In genomic region chr2:241035142-241035817, GRCh38 we compare ENCODE assay signal across 11 cellular contexts. TPM values are rescaled to one million over a fixed set of nuclear protein-coding genes. Genes with fewer than 3 reads are reported as not detected.
DNase-seq lines count a peak whose midpoint lies in the region; FAIRE-seq and TF ChIP-seq lines count a peak whose summit lies in the region.
"Had no signal": no experiment of that assay in that cellular context is flagged by ENCODE, and none has a peak within 500 bp of the region (broad histone marks: within the 10 kb centered on the region; RNA-seq: fewer than 3 reads in every experiment).

No MANE protein-coding gene starts in this region.

- H3K4me3 Mint-ChIP-seq in H9 (no peak overlapping the region; a peak in 1 of 5 replicates), immature natural killer cell (peak overlapping the region in 4 of 5 donors; percentile 21 to 51 (median 28))

- H2BK15ac ChIP-seq in H9 (ENCODE audit: low read depth, low read length): no peak overlapping the region

- H3K4me2 ChIP-seq in BLaER1 treated with 17β-estradiol and CSF1 and Interleukin-3, amounts not matched to agents 10 nM and 100 nM: peak overlapping the region in 7 of 11 experiments; percentile 17 to 62 (median 46); a peak in 11 of 22 replicates
- no peak overlapping the region for H3K4me2 ChIP-seq in H9 (ENCODE audit: insufficient read depth, insufficient read length, low read length)
- no peak overlapping the region for H3K4me2 ChIP-seq in mammary epithelial cell (ENCODE audit: insufficient read depth, low read depth, low read length)

- H3K36me3 Mint-ChIP-seq in H9 (ENCODE audit: insufficient read depth in 1 of 3, low read depth in 3 of 3) (no peaks in the 10 kb centered on the region; a peak in 1 of 7 replicates), immature natural killer cell (no peaks in the 10 kb centered on the region)

- H2BK120ac ChIP-seq in H9 (ENCODE audit: low read depth, low read length, poor library complexity, severe bottlenecking): no peak overlapping the region

- no peak for FAIRE-seq in urothelium cell line (lab: Jason Lieb, UNC)

- H3K18ac ChIP-seq in H9 (ENCODE audit: insufficient read length, low read depth, low read length): no peak overlapping the region

- H3K27me3 ChIP-seq in BLaER1 treated with 17β-estradiol and CSF1 and Interleukin-3, amounts not matched to agents 10 nM and 100 nM: peaks cover 17 to 35% (median 24%) of the 10 kb centered on the region in 11 experiments
- H3K27me3 ChIP-seq in H9 (ENCODE audit: insufficient read depth, low read length) (no peaks in the 10 kb centered on the region; the same call in 1 of the 2 replicates), mammary epithelial cell (ENCODE audit: insufficient read depth, low read length) (peaks cover 9% of the 10 kb centered on the region)

- DNase-seq in H9: peak; percentile 63
- DNase-seq in activated T-cell treated with anti-CD3 and anti-CD28 coated beads, Interleukin-2, amount 50 U/mL, for 1 hour: peak; percentile 81
- no peak for DNase-seq in immature natural killer cell
- DNase-seq in KBM-7: no peak
- DNase-seq in mammary epithelial cell: no peak
- DNase-seq in urothelium cell line (ENCODE audit: low spot score): no peak
- no peak for DNase-seq in AG08396 (ENCODE audit: low spot score)
- DNase-seq: COR-L47; NCI-H1092 treated with DMSO at 0.1 percent for 48 hours; stimulated activated CD4-positive, alpha-beta T cell treated with anti-CD3 and anti-CD28 coated beads, Interleukin-15, amount 100 ng/mL, for 24 hours had no signal

- dilution Hi-C loops in mammary epithelial cell (cut with HindIII; ENCODE audit: low sequenced_read_pairs): no loop called here

- H2BK5ac ChIP-seq in H9 (ENCODE audit: insufficient read length, low read length): no peak overlapping the region

- no peaks in the 10 kb centered on the region for H3K36me3 ChIP-seq in BLaER1 treated with 17β-estradiol and CSF1 and Interleukin-3, amounts not matched to agents 10 nM and 100 nM
- H3K36me3 ChIP-seq in mammary epithelial cell (ENCODE audit: insufficient read depth, low read length): no peaks in the 10 kb centered on the region

- H2AFZ ChIP-seq in H9 (ENCODE audit: low read length): no peak overlapping the region
- H2AFZ ChIP-seq in mammary epithelial cell (ENCODE audit: low read depth, low read length): no peak overlapping the region

- in situ Hi-C loops in KBM-7 (cut with MboI; ENCODE audit: low pct_unique_long_range_greater_than_20kb, low sequenced_read_pairs): no loop called here
- in situ Hi-C loops in mammary epithelial cell (cut with MboI; ENCODE audit: low sequenced_read_pairs in 2 of 2): no loop called here

- H4K91ac ChIP-seq in H9 (ENCODE audit: insufficient read length, low read depth, low read length): no peak overlapping the region

- H3K56ac ChIP-seq in H9 (ENCODE audit: insufficient read length, low read depth, low read length): no peak overlapping the region

- intact Hi-C loops in mammary epithelial cell (cut with micrococcal nuclease): no loop called here

- no peaks in the 10 kb centered on the region for H3K79me1 ChIP-seq in H9 (ENCODE audit: insufficient read depth, low read depth, low read length, poor library complexity, severe bottlenecking)

- H3K4me1 ChIP-seq in BLaER1 treated with 17β-estradiol and CSF1 and Interleukin-3, amounts not matched to agents 10 nM and 100 nM: peaks cover 17 to 68% (median 43%) of the 10 kb centered on the region in 10 experiments
- no peaks in the 10 kb centered on the region for H3K4me1 ChIP-seq in H9 (ENCODE audit: insufficient read depth, low read length)
- peaks cover 9% of the 10 kb centered on the region for H3K4me1 ChIP-seq in mammary epithelial cell (ENCODE audit: insufficient read depth, low read length)

- H3K9me3 ChIP-seq in BLaER1 treated with 17β-estradiol and CSF1 and Interleukin-3, amounts not matched to agents 10 nM and 100 nM (replicated peaks in 1 of 11): no peaks in the 10 kb centered on the region
- H3K9me3 ChIP-seq in H9 (ENCODE audit: control insufficient read depth, low read depth, low read length) (no peaks in the 10 kb centered on the region), mammary epithelial cell (replicated peaks; ENCODE audit: insufficient read depth, low read length) (no peaks in the 10 kb centered on the region)

- BruUV-seq in mammary epithelial cell (replicated peaks; lab: Mats Ljungman, UMichigan): no TSS peak

- TF ChIP-seq CTCF in H9 (conservative IDR thresholded peaks at IDR 0.05) (no peak), mammary epithelial cell (conservative IDR thresholded peaks at IDR 0.05 in 1 of 2, IDR thresholded peaks at IDR 0.05 in 1 of 2; ENCODE audit: extremely low read depth in 1 of 2, insufficient read depth in 1 of 2, low read depth in 1 of 2, low read length in 2 of 2) (no peak)

- no peak overlapping the region for H3K4ac ChIP-seq in H9 (ENCODE audit: low read depth, low read length)

- WGBS in H9 (ENCODE audit: extremely low coverage, insufficient read length, low lambda C conversion rate): no CpG with 5 or more reads among the region's 31 CpGs
- 73% methylated on average over 3 of the region's 31 CpGs for WGBS in mammary epithelial cell (ENCODE audit: low coverage, missing lambda C conversion rate)

- H3K79me2 ChIP-seq in H9 (ENCODE audit: insufficient read depth, low read length) (no peaks in the 10 kb centered on the region), mammary epithelial cell (ENCODE audit: insufficient read depth, low read length) (no peaks in the 10 kb centered on the region)

- no peak overlapping the region for H3K9ac ChIP-seq in BLaER1 treated with 17β-estradiol and CSF1 and Interleukin-3, amounts not matched to agents 10 nM and 100 nM
- H3K9ac ChIP-seq in H9 (ENCODE audit: extremely low read depth, insufficient read length, low read length) (no peak overlapping the region), mammary epithelial cell (ENCODE audit: insufficient read depth, low read length) (no peak overlapping the region)

- no peak overlapping the region for H3K4me3 ChIP-seq in BLaER1 treated with 17β-estradiol and CSF1 and Interleukin-3, amounts not matched to agents 10 nM and 100 nM
- no peak overlapping the region for H3K4me3 ChIP-seq in mammary epithelial cell (replicated peaks in 1 of 3; ENCODE audit: insufficient read depth in 1 of 3, low read depth in 2 of 3, low read length in 3 of 3)

- no peak overlapping the region for H3K27ac Mint-ChIP-seq in H9
- H3K27ac Mint-ChIP-seq in immature natural killer cell: no peak overlapping the region

- no peak overlapping the region for H3K14ac ChIP-seq in H9 (ENCODE audit: insufficient read depth, low read length)

- H3K4me1 Mint-ChIP-seq in H9: peaks cover 0 to 6% of the 10 kb centered on the region in 2 experiments; a peak in 2 of 4 replicates
- H3K4me1 Mint-ChIP-seq in immature natural killer cell: peaks cover 0 to 9% of the 10 kb centered on the region in 2 donors

- no peak overlapping the region for H3K23ac ChIP-seq in H9 (ENCODE audit: insufficient read length, low read depth, low read length)

- H4K8ac ChIP-seq in H9 (replicated peaks; ENCODE audit: insufficient read length, low read depth, low read length): no peak overlapping the region

- no peak overlapping the region for H2BK20ac ChIP-seq in H9 (ENCODE audit: low read depth, low read length, poor library complexity, severe bottlenecking)

- H3K9me3 Mint-ChIP-seq in H9: no peaks in the 10 kb centered on the region; a peak in 1 of 5 replicates
- no peaks in the 10 kb centered on the region for H3K9me3 Mint-ChIP-seq in immature natural killer cell

- CTCF ChIA-PET in mammary epithelial cell (lab: Charles Lee; ENCODE audit: low non-redundant PET): no interaction called here

- no peak overlapping the region for H2AK5ac ChIP-seq in H9 (ENCODE audit: insufficient read length, low read length)

- no peak overlapping the region for H4K5ac ChIP-seq in H9 (ENCODE audit: insufficient read length, low read depth, low read length)

- no peak overlapping the region for H2BK12ac ChIP-seq in H9 (ENCODE audit: insufficient read length, low read depth, low read length)

- H3T11ph ChIP-seq in H9 (ENCODE audit: low read length): no peak overlapping the region

- H3K23me2 ChIP-seq in H9 (ENCODE audit: insufficient read length, low read depth, low read length, poor library complexity, severe bottlenecking): peaks cover 8% of the 10 kb centered on the region

- peaks cover 0 to 22% (median 0%) of the 10 kb centered on the region in 11 experiments; a peak in 5 of 22 replicates for H4K20me1 ChIP-seq in BLaER1 treated with 17β-estradiol and CSF1 and Interleukin-3, amounts not matched to agents 10 nM and 100 nM
- no peaks in the 10 kb centered on the region for H4K20me1 ChIP-seq in H9 (ENCODE audit: control insufficient read depth, insufficient read depth, insufficient read length)
- H4K20me1 ChIP-seq in mammary epithelial cell (ENCODE audit: insufficient read depth, low read length): no peaks in the 10 kb centered on the region

- H3K27me3 Mint-ChIP-seq in H9 (ENCODE audit: low read depth): peaks cover 49% of the 10 kb centered on the region
- H3K27me3 Mint-ChIP-seq in immature natural killer cell (ENCODE audit: low read depth in 3 of 3): peaks cover 0 to 2% (median 1%) of the 10 kb centered on the region in 3 donors

- no peak overlapping the region for H3K27ac ChIP-seq in BLaER1 treated with 17β-estradiol and CSF1 and Interleukin-3, amounts not matched to agents 10 nM and 100 nM
- no peak overlapping the region for H3K27ac ChIP-seq in H9 (ENCODE audit: insufficient read length, low read depth, low read length)
- H3K27ac ChIP-seq in mammary epithelial cell (ENCODE audit: insufficient read depth, low read depth, low read length): no peak overlapping the region

RNA-seq across cellular contexts. Expression of gene SNED1, which starts 36.9 kb away (rescaled TPM):
- 1.8 and 2.5 TPM in 2 replicates for total RNA-seq in H9 (2021)
- polyA plus RNA-seq in immature natural killer cell: under 1 TPM in 2 of 3 donors, not detected in 1; 0.24 to 0.56 TPM
- 1 to 10 TPM in 1 of 2 donors, under 1 TPM in 1; 0.64 to 3.7 TPM for total RNA-seq in mammary epithelial cell
- polyA plus RNA-seq in mammary epithelial cell: 0.46 TPM
- 0.83 TPM for polyA minus RNA-seq in mammary epithelial cell

Comparison
In these comparisons a context has a peak if more than half of its experiments do, and no peak if none do; other contexts are left out.
1. H3K4me2 ChIP-seq: peak in BLaER1 treated with 17β-estradiol and CSF1 and Interleukin-3, amounts not matched to agents 10 nM and 100 nM (7 of 11); none in H9 (single experiment) and mammary epithelial cell (single experiment).
2. DNase-seq: peak in H9 (single experiment) and activated T-cell treated with anti-CD3 and anti-CD28 coated beads, Interleukin-2, amount 50 U/mL, for 1 hour (single experiment); none in immature natural killer cell (0 of 3), KBM-7 (single experiment), mammary epithelial cell (single experiment), urothelium cell line (single experiment) and AG08396 (single experiment).
3. H3K4me3 Mint-ChIP-seq: peak in immature natural killer cell (4 of 5); none in H9 (0 of 2).